In genomic region chr10:104099941-104100340, GRCh38 we compare ENCODE assay signal across 16 cellular contexts. TPM values are rescaled to one million over a fixed set of nuclear protein-coding genes. Genes with fewer than 3 reads are reported as not detected.
"Had no signal": no experiment of that assay in that cellular context is flagged by ENCODE, and none has a peak within 500 bp of the region (broad histone marks: within the 10 kb centered on the region; RNA-seq: fewer than 3 reads in every experiment).

No MANE protein-coding gene starts in this region.

- H3K4me3 ChIP-seq: ascending aorta, dorsolateral prefrontal cortex, skin epidermis, vagina had no signal

- H3K4me1 ChIP-seq: vagina had no signal

- ATAC-seq: activated CD8-positive, alpha-beta T cell treated with anti-CD3 and anti-CD28 coated beads, Interleukin-2, amount 10 ng/mL, durations not matched to agents 7 days and 5 days; activated naive CD8-positive, alpha-beta T cell treated with anti-CD3 and anti-CD28 coated beads, Interleukin-2, amount 50 U/mL, for 24 hours; left ventricle myocardium superior; stimulated activated naive CD8-positive, alpha-beta T cell treated with anti-CD3 and anti-CD28 coated beads, Interleukin-15, amount 100 ng/mL, for 72 hours had no signal

- H3K27ac ChIP-seq: dorsolateral prefrontal cortex, skin epidermis, vagina had no signal

- DNase-seq: activated CD4-positive, alpha-beta T cell treated with anti-CD3 and anti-CD28 coated beads, Interleukin-2, amount 10 ng/mL, durations not matched to agents 24 days and 14 days; activated CD8-positive, alpha-beta T cell treated with anti-CD3 and anti-CD28 coated beads, Interleukin-2, amount 10 ng/mL, durations not matched to agents 7 days and 5 days; activated naive CD4-positive, alpha-beta T cell treated with anti-CD3 and anti-CD28 coated beads for 36 hours; activated naive CD8-positive, alpha-beta T cell treated with anti-CD3 and anti-CD28 coated beads, Interleukin-2, amount 50 U/mL, for 24 hours; activated T-cell treated with anti-CD3 and anti-CD28 coated beads, Interleukin-2, amount 50 U/mL, for 24 hours; dorsolateral prefrontal cortex; endodermal cell; hypothalamus; left ventricle myocardium superior; stimulated activated naive CD8-positive, alpha-beta T cell treated with anti-CD3 and anti-CD28 coated beads, Interleukin-15, amount 100 ng/mL, for 72 hours; trophoblast cell had no signal

- H3K4me3 Mint-ChIP-seq: activated CD4-positive, alpha-beta T cell treated with anti-CD3 and anti-CD28 coated beads, Interleukin-2, amount 10 ng/mL, durations not matched to agents 24 days and 14 days; activated CD8-positive, alpha-beta T cell treated with anti-CD3 and anti-CD28 coated beads, Interleukin-2, amount 10 ng/mL, durations not matched to agents 7 days and 5 days; activated naive CD4-positive, alpha-beta T cell treated with anti-CD3 and anti-CD28 coated beads for 36 hours; activated naive CD8-positive, alpha-beta T cell treated with anti-CD3 and anti-CD28 coated beads, Interleukin-2, amount 50 U/mL, for 24 hours; activated T-cell treated with anti-CD3 and anti-CD28 coated beads, Interleukin-2, amount 50 U/mL, for 24 hours; endodermal cell; neural crest cell; stimulated activated naive CD8-positive, alpha-beta T cell treated with anti-CD3 and anti-CD28 coated beads, Interleukin-15, amount 100 ng/mL, for 72 hours had no signal

- H3K27me3 Mint-ChIP-seq: activated T-cell treated with anti-CD3 and anti-CD28 coated beads, Interleukin-2, amount 50 U/mL, for 24 hours; stimulated activated naive CD8-positive, alpha-beta T cell treated with anti-CD3 and anti-CD28 coated beads, Interleukin-15, amount 100 ng/mL, for 72 hours had no signal

- H3K4me1 Mint-ChIP-seq: neural crest cell had no signal

- H3K27me3 ChIP-seq: ascending aorta, vagina had no signal

- H3K9me3 Mint-ChIP-seq: activated naive CD4-positive, alpha-beta T cell treated with anti-CD3 and anti-CD28 coated beads for 36 hours; stimulated activated naive CD8-positive, alpha-beta T cell treated with anti-CD3 and anti-CD28 coated beads, Interleukin-15, amount 100 ng/mL, for 72 hours had no signal

- H3K36me3 ChIP-seq: ascending aorta, vagina had no signal

- H3K27ac Mint-ChIP-seq: activated CD4-positive, alpha-beta T cell treated with anti-CD3 and anti-CD28 coated beads, Interleukin-2, amount 10 ng/mL, durations not matched to agents 24 days and 14 days; activated CD8-positive, alpha-beta T cell treated with anti-CD3 and anti-CD28 coated beads, Interleukin-2, amount 10 ng/mL, durations not matched to agents 7 days and 5 days; activated naive CD4-positive, alpha-beta T cell treated with anti-CD3 and anti-CD28 coated beads for 36 hours; activated naive CD8-positive, alpha-beta T cell treated with anti-CD3 and anti-CD28 coated beads, Interleukin-2, amount 50 U/mL, for 24 hours; activated T-cell treated with anti-CD3 and anti-CD28 coated beads, Interleukin-2, amount 50 U/mL, for 24 hours; activated T-helper 2 cell treated with anti-CD3 and anti-CD28 coated beads, Interferon-gamma antibody, Interleukin-2, Interleukin-4, amounts not matched to agents 10 μg/mL and 5 μg/mL and 100 μg/mL, durations not matched to agents 14 hours and 24 hours and 36 hours; endodermal cell; stimulated activated naive CD8-positive, alpha-beta T cell treated with anti-CD3 and anti-CD28 coated beads, Interleukin-15, amount 100 ng/mL, for 72 hours had no signal

- H3K9me3 ChIP-seq: ascending aorta, vagina had no signal

RNA-seq across cellular contexts. Expression of gene COL17A1, which starts 14.3 kb away (rescaled TPM):
- total RNA-seq: activated CD4-positive, alpha-beta T cell treated with anti-CD3 and anti-CD28 coated beads, Interleukin-2, amount 10 ng/mL, durations not matched to agents 24 days and 14 days; activated CD8-positive, alpha-beta T cell treated with anti-CD3 and anti-CD28 coated beads, Interleukin-2, amount 10 ng/mL, durations not matched to agents 7 days and 5 days; activated naive CD4-positive, alpha-beta T cell treated with anti-CD3 and anti-CD28 coated beads for 36 hours; activated T-helper 2 cell treated with anti-CD3 and anti-CD28 coated beads, Interferon-gamma antibody, Interleukin-2, Interleukin-4, amounts not matched to agents 10 μg/mL and 5 μg/mL and 100 μg/mL, durations not matched to agents 14 hours and 24 hours and 36 hours; neural crest cell had no signal
